ENCODE assay signal across 8 cellular contexts in genomic region chr16:1474471-1474795, GRCh38. TPM values are rescaled to one million over a fixed set of nuclear protein-coding genes. Genes with fewer than 3 reads are reported as not detected.
DNase-seq lines count a peak whose midpoint lies in the region; ATAC-seq and TF ChIP-seq lines count a peak whose summit lies in the region.

No MANE protein-coding gene starts in this region.

- no peak for TF ChIP-seq POLR2A in heart left ventricle (IDR thresholded peaks at IDR 0.05)

- intact Hi-C loops in heart left ventricle (cut with DNase I) = loop anchor here in 2 of 10 donors (2.0 to 5.0 kb wide), 2 partner anchors 18 to 52 kb away; partner anchors contain the start of genes TELO2 (in 1 of the 2) and UQCC4 (in 1 of the 2)
- intact Hi-C loops in Right ventricle myocardium inferior (cut with DNase I) = loop anchor here (5.0 kb wide), 1 partner anchor 47 kb away; no protein-coding TSS in a partner anchor

- H3K36me3 ChIP-seq in heart left ventricle (no peaks in the 10 kb centered on the region), KMS-11 (ENCODE audit: insufficient read depth) (no peaks in the 10 kb centered on the region), neural cell (ENCODE audit: insufficient read depth, low read length) (no peaks in the 10 kb centered on the region)

- no peaks in the 10 kb centered on the region for H3K27me3 Mint-ChIP-seq in effector memory CD8-positive, alpha-beta T cell

- H4K20me1 ChIP-seq in KMS-11 (ENCODE audit: insufficient read depth) = no peaks in the 10 kb centered on the region
- H4K20me1 ChIP-seq in neural cell (ENCODE audit: insufficient read depth) = no peaks in the 10 kb centered on the region

- peaks cover 14% of the 10 kb centered on the region for H3K36me3 Mint-ChIP-seq in effector memory CD8-positive, alpha-beta T cell (ENCODE audit: insufficient read depth)

- peak overlapping the region; percentile 68 to 99 (median 87) for H3K4me3 ChIP-seq in heart left ventricle
- no peak overlapping the region for H3K4me3 ChIP-seq in KMS-11 (IDR thresholded peaks at IDR 0.05; ENCODE audit: insufficient read depth, low read depth, low read length)
- peak overlapping the region; percentile 88 for H3K4me3 ChIP-seq in neural cell (ENCODE audit: low read length)

- H3K79me2 ChIP-seq in KMS-11 (ENCODE audit: insufficient read depth, low read depth) (peaks cover 12% of the 10 kb centered on the region; the same call in 1 of the 2 replicates), neural cell (replicated peaks; ENCODE audit: insufficient read depth, low read length) (peaks cover 17% of the 10 kb centered on the region)

- TF ChIP-seq CTCF in heart left ventricle (IDR thresholded peaks at IDR 0.05) (no peak), KMS-11 (conservative IDR thresholded peaks at IDR 0.05; ENCODE audit: low read depth, low read length) (no peak), neural cell (IDR thresholded peaks at IDR 0.05; ENCODE audit: poor library complexity, severe bottlenecking) (no peak)

- H3F3A ChIP-seq in neural cell (ENCODE audit: insufficient read depth, low read length, poor library complexity, severe bottlenecking) = no peaks in the 10 kb centered on the region

- H3K4me1 ChIP-seq in heart left ventricle (peaks cover 0 to 51% (median 19%) of the 10 kb centered on the region in 12 donors), KMS-11 (ENCODE audit: low read depth, poor library complexity, severe bottlenecking) (peaks cover 16% of the 10 kb centered on the region)

- H3K27ac ChIP-seq in heart left ventricle (peak overlapping the region in 11 of 12 donors; percentile 66 to 98 (median 93)), KMS-11 (peak overlapping the region; percentile 2; the same call in 1 of the 2 replicates), neural cell (ENCODE audit: low read length) (no peak overlapping the region)

- H3K27ac Mint-ChIP-seq in effector memory CD8-positive, alpha-beta T cell = peak overlapping the region in 1 of 2 donors; percentile 19

- H3K9me3 ChIP-seq in heart left ventricle (no peaks in the 10 kb centered on the region), neural cell (ENCODE audit: low read length) (no peaks in the 10 kb centered on the region)

- H3K9ac ChIP-seq in KMS-11 (peak overlapping the region; percentile 92), neural cell (ENCODE audit: low read length) (peak overlapping the region; percentile 91)

- H3K9me3 Mint-ChIP-seq in effector memory CD8-positive, alpha-beta T cell = no peaks in the 10 kb centered on the region

- TF ChIP-seq EP300 in neural cell (conservative IDR thresholded peaks at IDR 0.05; ENCODE audit: poor library complexity, severe bottlenecking) = no peak

- H3K4me2 ChIP-seq in KMS-11 = peak overlapping the region; percentile 95
- peak overlapping the region; percentile 95 for H3K4me2 ChIP-seq in neural cell (ENCODE audit: low read length)

- no peaks in the 10 kb centered on the region for H3K9me2 ChIP-seq in neural cell (ENCODE audit: insufficient read depth, low read length)

- H3K27me3 ChIP-seq in heart left ventricle = no peaks in the 10 kb centered on the region
- no peaks in the 10 kb centered on the region for H3K27me3 ChIP-seq in KMS-11 (ENCODE audit: insufficient read depth, low read depth)
- H3K27me3 ChIP-seq in neural cell (ENCODE audit: insufficient read depth, low read depth, low read length) = no peaks in the 10 kb centered on the region

- no peak for ATAC-seq in heart left ventricle
- no peak for ATAC-seq in Right ventricle myocardium inferior
- no peak for ATAC-seq in effector memory CD8-positive, alpha-beta T cell (replicated peaks)

- peaks cover 25% of the 10 kb centered on the region in 2 donors for H3K4me1 Mint-ChIP-seq in effector memory CD8-positive, alpha-beta T cell (ENCODE audit: low read depth in 2 of 2)

- peak overlapping the region; percentile 63 to 78 for H3K4me3 Mint-ChIP-seq in effector memory CD8-positive, alpha-beta T cell

- TF ChIP-seq RAD21 in neural cell (conservative IDR thresholded peaks at IDR 0.05) = no peak

- peak overlapping the region; percentile 98 for H2AFZ ChIP-seq in KMS-11 (ENCODE audit: low read depth)
- no peak overlapping the region for H2AFZ ChIP-seq in neural cell (ENCODE audit: low read depth, low read length)

- 1 to 2% (median 1%) methylated on average over 18 to 43 of the region's 43 CpGs for WGBS in heart left ventricle, 4 donors

- DNase-seq in heart left ventricle (peak in 1 of 5 donors; percentile 46), Right ventricle myocardium inferior (ENCODE audit: missing footprints) (no peak), putamen (ENCODE audit: low spot score) (no peak)
- no peak for DNase-seq in effector memory CD8-positive, alpha-beta T cell
- no peak for DNase-seq in stimulated activated CD4-positive, alpha-beta T cell treated with anti-CD3 and anti-CD28 coated beads, Interleukin-1b, Interleukin-23, amount 100 ng/mL, for 48 hours
- no peak for DNase-seq in effector CD8-positive, alpha-beta T cell (lab: John Stamatoyannopoulos, UW)

TF ChIP-seq in neural cell, 6 proteins besides CTCF, POLR2A, EP300 and RAD21:
- no peak for TF ChIP-seq EZH2 (IDR thresholded peaks at IDR 0.05; ENCODE audit: borderline replicate concordance, insufficient read depth, low read length, poor library complexity, severe bottlenecking)

RNA-seq across cellular contexts. Expression of gene CLCN7, which starts 0.4 kb away (rescaled TPM):
- total RNA-seq in heart left ventricle (10 to 100 TPM; 30.3 to 70.8 (median 33.6) TPM), Right ventricle myocardium inferior (49.5 TPM)
- polyA plus RNA-seq in heart left ventricle (10 to 100 TPM; 32.7 to 41.5 TPM), neural cell (40.9 and 53.2 TPM in 2 replicates)
- 47.8 and 65.7 TPM in 2 replicates for polyA minus RNA-seq in neural cell

RNA-seq across cellular contexts. Expression of gene PTX4, which starts 14.3 kb away (rescaled TPM):
- total RNA-seq in heart left ventricle (under 1 TPM in 2 of 9 donors, not detected in 7; 0.20 to 0.23 TPM), Right ventricle myocardium inferior (not detected)
- polyA plus RNA-seq in heart left ventricle (under 1 TPM in 1 of 2 donors, not detected in 1; 0.04 TPM), neural cell (not detected in 2 replicates)
- not detected in 2 replicates for polyA minus RNA-seq in neural cell

RNA-seq across cellular contexts. Expression of gene TELO2, which starts 18.7 kb away (rescaled TPM):
- total RNA-seq in heart left ventricle (10 to 100 TPM; 11.8 to 29.6 (median 16.7) TPM), Right ventricle myocardium inferior (18.9 TPM)
- polyA plus RNA-seq in heart left ventricle (10 to 100 TPM; 22.7 to 27.0 TPM), neural cell (50.4 and 55.5 TPM in 2 replicates)
- polyA minus RNA-seq in neural cell = 28.0 and 35.1 TPM in 2 replicates

RNA-seq across cellular contexts. Expression of gene CCDC154, which starts 30.1 kb away (rescaled TPM):
- total RNA-seq in heart left ventricle = 1 to 10 TPM in 2 of 9 donors, under 1 TPM in 5, not detected in 2; 0.31 to 1.5 (median 0.92) TPM
- under 1 TPM; 0.14 to 0.65 TPM for polyA plus RNA-seq in heart left ventricle
- total RNA-seq in Right ventricle myocardium inferior = 1.7 TPM
- 3.1 and 3.3 TPM in 2 replicates for polyA plus RNA-seq in neural cell
- polyA minus RNA-seq in neural cell = 0.23 and 0.49 TPM in 2 replicates

RNA-seq across cellular contexts. Expression of gene PERCC1, which starts 43.6 kb away (rescaled TPM):
- total RNA-seq in heart left ventricle = under 1 TPM in 4 of 9 donors, not detected in 5; 0.32 to 0.60 (median 0.41) TPM
- polyA plus RNA-seq in heart left ventricle = under 1 TPM in 1 of 2 donors, not detected in 1; 0.11 TPM
- 0.35 TPM for total RNA-seq in Right ventricle myocardium inferior
- not detected in 2 replicates for polyA plus RNA-seq in neural cell
- not detected in 2 replicates for polyA minus RNA-seq in neural cell
